ENCODE assay signal across 1 cellular context in genomic region chr20:49233226-49233625, GRCh38.
TF ChIP-seq lines count a peak whose summit lies in the region.

No MANE protein-coding gene starts in this region.

TF ChIP-seq in IMR-90, 13 proteins besides CTCF, POLR2A, EP300 and RAD21:
- TF ChIP-seq RFX5 (IDR thresholded peaks at IDR 0.05; ENCODE audit: low read depth, low read length) = no peak
- no peak for TF ChIP-seq SMC3 (IDR thresholded peaks at IDR 0.05; ENCODE audit: low read depth, low read length)
- no peak for TF ChIP-seq NFE2L2 (IDR thresholded peaks at IDR 0.05; ENCODE audit: low read depth, low read length)
- TF ChIP-seq CEBPB (IDR thresholded peaks at IDR 0.05; ENCODE audit: low read depth, low read length) = no peak
- no peak for TF ChIP-seq CHD1 (IDR thresholded peaks at IDR 0.05; ENCODE audit: low read depth, low read length)
- TF ChIP-seq USF2 (IDR thresholded peaks at IDR 0.05; ENCODE audit: low read depth, low read length) = no peak
- TF ChIP-seq RCOR1 (IDR thresholded peaks at IDR 0.05; ENCODE audit: insufficient replicate concordance, low read length) = no peak
TF ChIP-seq in IMR-90: peak in this region for 0.
